ENCODE assay signal across 23 cellular contexts in the genomic region with DNA sequence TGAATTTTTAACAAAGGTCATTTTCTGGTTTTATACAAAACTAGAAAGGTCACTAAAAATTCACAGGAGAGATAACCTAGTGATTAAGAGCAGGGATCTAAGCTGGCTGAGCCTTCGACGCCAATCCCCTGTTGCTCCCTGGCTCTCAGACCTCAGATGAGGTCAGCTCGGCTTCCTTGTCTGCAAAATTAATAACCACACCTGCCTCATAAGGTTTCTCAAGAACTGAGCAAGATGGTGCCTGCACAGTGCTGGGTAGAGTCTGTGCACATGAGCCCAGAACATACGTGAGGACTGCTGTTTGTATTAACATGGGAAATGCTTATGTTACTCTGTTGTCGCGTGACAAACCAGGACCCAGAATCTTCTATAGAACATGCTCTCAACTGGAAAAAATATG. TPM values are rescaled to one million over a fixed set of nuclear protein-coding genes. Genes with fewer than 3 reads are reported as not detected.
A peak's percentile ranks its signal among the peaks of the same experiment; 100 is the strongest.
DNase-seq lines count a peak whose midpoint lies in the region; ATAC-seq and TF ChIP-seq lines count a peak whose summit lies in the region.
"Had no signal": no experiment of that assay in that cellular context is flagged by ENCODE, and none has a peak within 500 bp of the region (broad histone marks: within the 10 kb centered on the region; RNA-seq: fewer than 3 reads in every experiment).

No MANE protein-coding gene starts in this region.

- H3K27me3 Mint-ChIP-seq in activated CD8-positive, alpha-beta T cell treated with anti-CD3 and anti-CD28 coated beads, Interleukin-2, amount 10 ng/mL, durations not matched to agents 7 days and 5 days (ENCODE audit: low read depth), result no peaks in the 10 kb centered on the region
- H3K27me3 Mint-ChIP-seq in activated CD8-positive, alpha-beta T cell treated with anti-CD3 and anti-CD28 coated beads for 36 hours, result no peaks in the 10 kb centered on the region
- peaks cover 0 to 1% of the 10 kb centered on the region in 2 donors for H3K27me3 Mint-ChIP-seq in CD8-positive, alpha-beta memory T cell
- no peaks in the 10 kb centered on the region for H3K27me3 Mint-ChIP-seq in naive thymus-derived CD4-positive, alpha-beta T cell

- no peaks in the 10 kb centered on the region for H3K27me3 ChIP-seq in CD8-positive, alpha-beta memory T cell (ENCODE audit: insufficient read depth, low read length, poor library complexity, severe bottlenecking)
- no peaks in the 10 kb centered on the region for H3K27me3 ChIP-seq in naive thymus-derived CD4-positive, alpha-beta T cell (ENCODE audit: control insufficient read depth in 2 of 2, insufficient read depth in 2 of 2, low read length in 2 of 2)
- H3K27me3 ChIP-seq: BLaER1, upper lobe of left lung had no signal

- H3K36me3 ChIP-seq in CD8-positive, alpha-beta memory T cell (ENCODE audit: insufficient read depth, low read length), result no peaks in the 10 kb centered on the region
- H3K36me3 ChIP-seq in naive thymus-derived CD4-positive, alpha-beta T cell (ENCODE audit: control insufficient read depth in 2 of 3, insufficient read depth in 3 of 3, low read length in 3 of 3), result no peaks in the 10 kb centered on the region
- H3K36me3 ChIP-seq: BLaER1, heart right ventricle, upper lobe of left lung had no signal

- intact Hi-C loops in activated CD8-positive, alpha-beta T cell treated with anti-CD3 and anti-CD28 coated beads for 36 hours (cut with micrococcal nuclease), result no loop called here
- intact Hi-C loops in naive thymus-derived CD4-positive, alpha-beta T cell (cut with micrococcal nuclease), result loop anchor here (5.0 kb wide), 1 partner anchor 34 kb away; no protein-coding TSS in a partner anchor

- peaks cover 84% of the 10 kb centered on the region for H3K4me1 Mint-ChIP-seq in activated CD8-positive, alpha-beta T cell treated with anti-CD3 and anti-CD28 coated beads, Interleukin-2, amount 10 ng/mL, durations not matched to agents 7 days and 5 days (ENCODE audit: low read depth)
- peaks cover 84% of the 10 kb centered on the region for H3K4me1 Mint-ChIP-seq in activated CD8-positive, alpha-beta T cell treated with anti-CD3 and anti-CD28 coated beads for 36 hours (ENCODE audit: low read depth)
- peaks cover 59 to 90% (median 89%) of the 10 kb centered on the region in 3 donors for H3K4me1 Mint-ChIP-seq in CD8-positive, alpha-beta memory T cell
- peaks cover 54 to 99% (median 90%) of the 10 kb centered on the region in 7 donors for H3K4me1 Mint-ChIP-seq in naive thymus-derived CD4-positive, alpha-beta T cell

- H3K9me3 Mint-ChIP-seq in activated CD8-positive, alpha-beta T cell treated with anti-CD3 and anti-CD28 coated beads, Interleukin-2, amount 10 ng/mL, durations not matched to agents 7 days and 5 days (ENCODE audit: insufficient read depth), result no peaks in the 10 kb centered on the region
- H3K9me3 Mint-ChIP-seq in activated CD8-positive, alpha-beta T cell treated with anti-CD3 and anti-CD28 coated beads for 36 hours, result no peaks in the 10 kb centered on the region
- no peaks in the 10 kb centered on the region for H3K9me3 Mint-ChIP-seq in CD8-positive, alpha-beta memory T cell
- H3K9me3 Mint-ChIP-seq in naive thymus-derived CD4-positive, alpha-beta T cell, result no peaks in the 10 kb centered on the region

- ATAC-seq in activated CD8-positive, alpha-beta T cell treated with anti-CD3 and anti-CD28 coated beads, Interleukin-2, amount 10 ng/mL, durations not matched to agents 7 days and 5 days, result no peak
- no peak for ATAC-seq in activated CD8-positive, alpha-beta T cell treated with anti-CD3 and anti-CD28 coated beads for 36 hours
- ATAC-seq in naive thymus-derived CD4-positive, alpha-beta T cell, result no peak
- ATAC-seq in omental fat pad (ENCODE audit: low FRiP score), result no peak
- no peak for ATAC-seq in GM21528 (IDR thresholded peaks at IDR 0.05; ENCODE audit: low FRiP score, unreplicated experiment)
- ATAC-seq: heart right ventricle, left cardiac atrium had no signal

- CTCF ChIA-PET in activated CD8-positive, alpha-beta T cell treated with anti-CD3 and anti-CD28 coated beads, Interleukin-2, amount 10 ng/mL, durations not matched to agents 7 days and 5 days (lab: Charles Lee), result interaction anchor here (0.8 to 1.5 kb wide), 2 partner anchors 24 to 108 kb away, joined by 3 to 4 read pairs; partner anchors contain the start of gene CD5
- CTCF ChIA-PET in activated CD8-positive, alpha-beta T cell treated with anti-CD3 and anti-CD28 coated beads for 36 hours (lab: Charles Lee), result interaction anchor here (1.0 to 1.2 kb wide), 3 partner anchors 32 to 90 kb away, joined by 3 read pairs; no protein-coding TSS in a partner anchor
- CTCF ChIA-PET in CD8-positive, alpha-beta memory T cell (lab: Charles Lee), result interaction anchor here (1.0 kb wide), 1 partner anchor 138 kb away, joined by 3 read pairs; no protein-coding TSS in a partner anchor
- CTCF ChIA-PET in naive thymus-derived CD4-positive, alpha-beta T cell (lab: Charles Lee), result interaction anchor here (0.6 to 4.4 kb wide), 9 partner anchors 7 to 143 kb away, joined by 3 to 29 read pairs (median 3); no protein-coding TSS in a partner anchor

- TF ChIP-seq CTCF in activated CD8-positive, alpha-beta T cell treated with anti-CD3 and anti-CD28 coated beads for 36 hours (IDR thresholded peaks at IDR 0.05), result no peak
- TF ChIP-seq CTCF in omental fat pad (IDR thresholded peaks at IDR 0.05), result no peak

- no peak overlapping the region for H3K27ac ChIP-seq in CD8-positive, alpha-beta memory T cell (ENCODE audit: low read depth, low read length)
- peak overlapping the region; percentile 80 for H3K27ac ChIP-seq in naive thymus-derived CD4-positive, alpha-beta T cell (ENCODE audit: low read depth, low read length)
- H3K27ac ChIP-seq: BLaER1, epithelial cell of prostate, upper lobe of left lung had no signal

- H3K4me3 ChIP-seq in CD8-positive, alpha-beta memory T cell (ENCODE audit: low read length), result no peak overlapping the region
- no peak overlapping the region for H3K4me3 ChIP-seq in naive thymus-derived CD4-positive, alpha-beta T cell (ENCODE audit: low read length)
- H3K4me3 ChIP-seq: BLaER1, heart right ventricle, upper lobe of left lung had no signal

- H3K4me3 Mint-ChIP-seq in activated CD8-positive, alpha-beta T cell treated with anti-CD3 and anti-CD28 coated beads, Interleukin-2, amount 10 ng/mL, durations not matched to agents 7 days and 5 days, result no peak overlapping the region
- no peak overlapping the region for H3K4me3 Mint-ChIP-seq in activated CD8-positive, alpha-beta T cell treated with anti-CD3 and anti-CD28 coated beads for 36 hours
- peak overlapping the region; percentile 32 to 84 (median 48) for H3K4me3 Mint-ChIP-seq in CD8-positive, alpha-beta memory T cell
- peak overlapping the region in 9 of 10 donors; percentile 27 to 94 (median 81) for H3K4me3 Mint-ChIP-seq in naive thymus-derived CD4-positive, alpha-beta T cell

- peaks cover 82% of the 10 kb centered on the region for H3K4me1 ChIP-seq in CD8-positive, alpha-beta memory T cell (ENCODE audit: insufficient read depth, low read length)
- H3K4me1 ChIP-seq in naive thymus-derived CD4-positive, alpha-beta T cell (ENCODE audit: control insufficient read depth in 2 of 2, insufficient read depth in 2 of 2, low read length in 2 of 2), result peaks cover 29 to 84% of the 10 kb centered on the region in 2 donors

- H3K36me3 Mint-ChIP-seq in activated CD8-positive, alpha-beta T cell treated with anti-CD3 and anti-CD28 coated beads, Interleukin-2, amount 10 ng/mL, durations not matched to agents 7 days and 5 days (ENCODE audit: low read depth), result peaks cover 15% of the 10 kb centered on the region
- H3K36me3 Mint-ChIP-seq in activated CD8-positive, alpha-beta T cell treated with anti-CD3 and anti-CD28 coated beads for 36 hours (ENCODE audit: low read depth), result peaks cover 38% of the 10 kb centered on the region
- H3K36me3 Mint-ChIP-seq in CD8-positive, alpha-beta memory T cell, result peaks cover 0 to 3% (median 0%) of the 10 kb centered on the region in 3 donors
- peaks cover 0 to 14% (median 0%) of the 10 kb centered on the region in 5 donors for H3K36me3 Mint-ChIP-seq in naive thymus-derived CD4-positive, alpha-beta T cell

- POLR2A ChIA-PET in activated CD8-positive, alpha-beta T cell treated with anti-CD3 and anti-CD28 coated beads, Interleukin-2, amount 10 ng/mL, durations not matched to agents 7 days and 5 days (lab: Charles Lee), result interaction anchor here (0.8 to 1.4 kb wide), 2 partner anchors 17 to 258 kb away, joined by 3 read pairs; no protein-coding TSS in a partner anchor
- POLR2A ChIA-PET in activated CD8-positive, alpha-beta T cell treated with anti-CD3 and anti-CD28 coated beads for 36 hours (lab: Charles Lee), result interaction anchor here (0.6 to 6.8 kb wide), 6 partner anchors 11 to 103 kb away, joined by 3 to 44 read pairs (median 3); no protein-coding TSS in a partner anchor
- POLR2A ChIA-PET in CD8-positive, alpha-beta memory T cell (lab: Charles Lee), result no interaction called here
- POLR2A ChIA-PET in naive thymus-derived CD4-positive, alpha-beta T cell (lab: Charles Lee), result interaction anchor here (0.8 to 19.7 kb wide), 13 partner anchors 7 to 101 kb away, joined by 3 to 233 read pairs (median 33); no protein-coding TSS in a partner anchor

- DNase-seq in activated CD8-positive, alpha-beta T cell treated with anti-CD3 and anti-CD28 coated beads, Interleukin-2, amount 10 ng/mL, durations not matched to agents 7 days and 5 days, result no peak
- DNase-seq in activated CD8-positive, alpha-beta T cell treated with anti-CD3 and anti-CD28 coated beads for 36 hours, result no peak
- DNase-seq in CD8-positive, alpha-beta memory T cell, result no peak
- peak; percentile 51 for DNase-seq in activated CD8-positive, alpha-beta memory T cell treated with anti-CD3 and anti-CD28 coated beads, Interleukin-2, amount 50 U/mL, for 48 hours
- DNase-seq in naive thymus-derived CD4-positive, alpha-beta T cell, result no peak
- no peak for DNase-seq in stimulated activated CD4-positive, alpha-beta T cell treated with anti-CD3 and anti-CD28 coated beads, Interleukin-4, amount 100 ng/mL, for 24 hours
- no peak for DNase-seq in omental fat pad (ENCODE audit: low spot score)
- DNase-seq: cerebellar nuclear complex; heart right ventricle; left cardiac atrium; NCI-H1092; NCI-H2081; NCI-H446; occipital lobe; SHP77 treated with DMSO at 0.1 percent for 48 hours; stimulated activated CD4-positive, alpha-beta T cell treated with anti-CD3 and anti-CD28 coated beads, Interleukin-4, amount 100 ng/mL, for 1 hour had no signal

- no peaks in the 10 kb centered on the region for H3K9me3 ChIP-seq in CD8-positive, alpha-beta memory T cell (ENCODE audit: low read length)
- H3K9me3 ChIP-seq in naive thymus-derived CD4-positive, alpha-beta T cell (ENCODE audit: control insufficient read depth in 2 of 3, low read length in 3 of 3), result no peaks in the 10 kb centered on the region
- H3K9me3 ChIP-seq: BLaER1, upper lobe of left lung had no signal

- H3K27ac Mint-ChIP-seq in activated CD8-positive, alpha-beta T cell treated with anti-CD3 and anti-CD28 coated beads, Interleukin-2, amount 10 ng/mL, durations not matched to agents 7 days and 5 days, result peak overlapping the region; percentile 32
- H3K27ac Mint-ChIP-seq in activated CD8-positive, alpha-beta T cell treated with anti-CD3 and anti-CD28 coated beads for 36 hours, result no peak overlapping the region
- H3K27ac Mint-ChIP-seq in CD8-positive, alpha-beta memory T cell, result peak overlapping the region; percentile 48 to 98 (median 90)
- H3K27ac Mint-ChIP-seq in naive thymus-derived CD4-positive, alpha-beta T cell, result peak overlapping the region; percentile 88 to 100 (median 98)

RNA-seq across cellular contexts. Expression of gene CD5, which starts 24.4 kb away (rescaled TPM):
- 100 to 1,000 TPM; 252 to 274 TPM for total RNA-seq in activated CD8-positive, alpha-beta T cell treated with anti-CD3 and anti-CD28 coated beads, Interleukin-2, amount 10 ng/mL, durations not matched to agents 7 days and 5 days
- 100 to 1,000 TPM; 214 to 215 TPM for total RNA-seq in activated CD8-positive, alpha-beta T cell treated with anti-CD3 and anti-CD28 coated beads for 36 hours
- total RNA-seq in CD8-positive, alpha-beta memory T cell, result 100 to 1,000 TPM; 169 to 175 TPM
- polyA plus RNA-seq in CD8-positive, alpha-beta memory T cell, result 156 TPM
- 100 to 1,000 TPM; 180 to 399 (median 224) TPM for total RNA-seq in naive thymus-derived CD4-positive, alpha-beta T cell
- 100 to 1,000 TPM; 217 to 371 TPM for polyA plus RNA-seq in naive thymus-derived CD4-positive, alpha-beta T cell
- 1 to 10 TPM in 3 of 4 donors, under 1 TPM in 1; 0.37 to 5.4 (median 2.0) TPM for total RNA-seq in omental fat pad
- total RNA-seq: astrocyte, H4, occipital lobe, renal cortical epithelial cell had no signal

Comparison
In these comparisons a context has a peak if more than half of its experiments do, and no peak if none do; other contexts are left out.
1. H3K4me3 Mint-ChIP-seq: peak in CD8-positive, alpha-beta memory T cell (7 of 7) and naive thymus-derived CD4-positive, alpha-beta T cell (9 of 10); none in activated CD8-positive, alpha-beta T cell treated with anti-CD3 and anti-CD28 coated beads, Interleukin-2, amount 10 ng/mL, durations not matched to agents 7 days and 5 days (single experiment) and activated CD8-positive, alpha-beta T cell treated with anti-CD3 and anti-CD28 coated beads for 36 hours (single experiment).
2. RNA of gene CD5, which starts 24.4 kb away (total RNA-seq): 252 to 274 TPM in activated CD8-positive, alpha-beta T cell treated with anti-CD3 and anti-CD28 coated beads, Interleukin-2, amount 10 ng/mL, durations not matched to agents 7 days and 5 days, 180 to 399 TPM in naive thymus-derived CD4-positive, alpha-beta T cell, 214 to 215 TPM in activated CD8-positive, alpha-beta T cell treated with anti-CD3 and anti-CD28 coated beads for 36 hours and 169 to 175 TPM in CD8-positive, alpha-beta memory T cell; 0.37 to 5.4 TPM in omental fat pad; every median in the first group is over 10 times any median in the second.